27 cellular contexts compared by ENCODE assay signal in the genomic region with DNA sequence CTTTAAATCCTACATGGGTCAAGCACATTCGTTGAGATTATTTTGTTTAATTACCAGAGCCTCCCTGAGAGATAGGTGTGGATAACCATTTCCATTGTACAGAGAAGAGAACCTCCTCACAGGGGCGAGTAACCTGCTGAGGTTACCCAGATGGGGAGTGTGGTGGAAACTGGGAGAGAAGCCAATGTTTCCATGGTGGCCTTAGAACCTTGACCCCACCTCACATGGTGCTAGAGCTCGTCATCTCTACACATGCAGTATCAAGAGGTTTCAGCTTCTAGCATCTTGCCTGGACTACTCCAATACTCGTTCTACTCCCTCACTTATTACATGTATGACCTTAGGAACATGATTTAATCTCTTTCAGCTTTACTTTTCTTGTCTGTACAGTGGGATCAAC. TPM values are rescaled to one million over a fixed set of nuclear protein-coding genes. Genes with fewer than 3 reads are reported as not detected.
"Had no signal": no experiment of that assay in that cellular context is flagged by ENCODE, and none has a peak within 500 bp of the region (broad histone marks: within the 10 kb centered on the region; RNA-seq: fewer than 3 reads in every experiment).

No MANE protein-coding gene starts in this region.

- H3K9me3 Mint-ChIP-seq: IgD-negative memory B cell had no signal

- H3K27ac Mint-ChIP-seq: IgD-negative memory B cell had no signal

- H3K36me3 Mint-ChIP-seq: IgD-negative memory B cell had no signal

- ATAC-seq: K562, Panc1, PC-3 had no signal

- H3K9me3 ChIP-seq: SK-N-SH had no signal

- H3K9ac ChIP-seq: KMS-11, SK-N-SH had no signal

- H3K4me3 ChIP-seq: K562 had no signal

- H3K4me3 Mint-ChIP-seq: IgD-negative memory B cell had no signal

- DNase-seq: Kasumi-1, MM.1S, NCI-H1105, NCI-H1417, NCI-H1436 treated with DMSO at 0.1 percent for 48 hours, NCI-H1694, NCI-H187 treated with DMSO at 0.1 percent for 48 hours, NCI-H2029 treated with DMSO at 0.1 percent for 48 hours, NCI-H2171 treated with DMSO at 0.1 percent for 48 hours, NCI-H345, NCI-H446 treated with DMSO at 0.1 percent for 48 hours, NCI-H524, NCI-H526 treated with DMSO at 0.1 percent for 48 hours, NCI-H774, PC-3, SHP77, SK-N-SH, SW 1271 had no signal

- H3K27ac ChIP-seq: KMS-11, RWPE1 had no signal

RNA-seq across cellular contexts. Expression of gene REG4, which starts 4.8 kb away (rescaled TPM):
- total RNA-seq: K562, OCI-LY7, SK-MEL-5 had no signal
- polyA plus RNA-seq: IgD-negative memory B cell, K562, SK-N-SH had no signal

RNA-seq across cellular contexts. Expression of gene HMGCS2, which starts 37.8 kb away (rescaled TPM):
- total RNA-seq: HT1080, M059J, OCI-LY7, PC-3, SK-MEL-5 had no signal
- polyA plus RNA-seq: IgD-negative memory B cell, K562, SK-N-SH had no signal
